ENCODE assay signal across 9 cellular contexts in the genomic region with DNA sequence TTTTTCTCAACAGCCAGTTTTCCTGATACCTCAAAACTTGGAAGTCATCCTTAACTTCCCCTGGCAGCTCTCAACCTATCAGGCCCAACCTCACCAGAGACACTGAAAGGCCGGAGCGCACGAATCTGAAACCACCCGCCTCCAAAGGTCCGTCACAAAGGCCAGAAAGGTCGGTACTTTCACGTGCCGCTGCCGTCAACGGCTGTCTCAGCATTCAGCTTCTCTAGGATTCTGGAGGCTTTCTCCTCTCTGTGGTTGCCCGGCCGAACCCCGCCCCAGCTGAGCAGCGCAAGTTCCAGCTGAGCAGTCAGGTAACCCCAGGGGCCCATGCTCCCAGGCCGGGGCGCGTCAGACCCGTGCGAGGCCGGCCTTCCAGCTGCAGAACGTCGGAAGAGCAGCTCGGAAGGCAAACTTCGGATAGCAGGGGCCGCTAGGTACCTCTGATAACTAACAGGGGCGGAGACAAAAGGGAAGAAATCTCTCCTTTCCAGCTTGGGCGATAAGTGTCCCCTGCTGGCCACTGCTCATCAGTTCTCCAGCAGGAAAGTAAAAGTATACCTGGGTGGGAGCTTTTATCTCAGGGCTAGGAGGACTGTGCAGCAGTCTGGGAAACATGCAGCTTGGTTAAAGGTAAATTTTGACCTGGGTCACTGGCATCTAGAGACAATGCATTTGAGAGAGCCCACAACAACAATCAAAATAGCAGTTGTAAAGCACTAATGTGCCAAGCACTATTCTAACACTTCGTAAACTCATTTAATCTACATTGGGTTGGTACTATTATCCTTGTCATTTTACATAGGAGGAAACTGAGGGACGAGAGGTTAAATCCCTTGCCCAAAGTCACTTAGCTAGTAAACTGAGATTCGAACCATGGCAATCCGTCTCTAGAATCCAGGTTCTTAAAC. TPM values are rescaled to one million over a fixed set of nuclear protein-coding genes. Genes with fewer than 3 reads are reported as not detected.
A peak's percentile ranks its signal among the peaks of the same experiment; 100 is the strongest.
DNase-seq lines count a peak whose midpoint lies in the region; ATAC-seq and TF ChIP-seq lines count a peak whose summit lies in the region.
"Had no signal": no experiment of that assay in that cellular context is flagged by ENCODE, and none has a peak within 500 bp of the region (broad histone marks: within the 10 kb centered on the region; RNA-seq: fewer than 3 reads in every experiment).

No MANE protein-coding gene starts in this region.

- DNase-seq in 8988T: peak; percentile 35
- DNase-seq in GM13976 (ENCODE audit: low spot score): peak; percentile 84
- DNase-seq in NCI-H2081 (lab: John Stamatoyannopoulos, UW): peak; percentile 68 to 86
- DNase-seq in activated T-cell treated with anti-CD3 and anti-CD28 coated beads, Interleukin-2, amount 50 U/mL, for 4 hours: peak; percentile 28
- peak; percentile 69 for DNase-seq in fibroblast of the conjunctiva (ENCODE audit: low read depth)
- DNase-seq in myocyte (ENCODE audit: low read depth): peak; percentile 85
- peak; percentile 94 for DNase-seq in testis

- H3K9me3 Mint-ChIP-seq in activated T-cell treated with anti-CD3 and anti-CD28 coated beads, Interleukin-2, amount 50 U/mL, for 4 hours: peaks cover 5% of the 10 kb centered on the region

- peak overlapping the region; percentile 51 to 81 for H3K27ac ChIP-seq in testis
- H3K27ac ChIP-seq: HL-60 had no signal

- no peaks in the 10 kb centered on the region for H3K9me3 ChIP-seq in testis

- H3K36me3 ChIP-seq in testis (ENCODE audit: low read depth, missing control alignments): no peaks in the 10 kb centered on the region

- in situ Hi-C loops in GM13976 (cut with MboI; ENCODE audit: low sequenced_read_pairs, unreplicated experiment): loop anchor here (10.0 kb wide), 1 partner anchor 249 kb away; no protein-coding TSS in a partner anchor

- peaks cover 8% of the 10 kb centered on the region for H3K4me1 Mint-ChIP-seq in activated T-cell treated with anti-CD3 and anti-CD28 coated beads, Interleukin-2, amount 50 U/mL, for 4 hours (ENCODE audit: low read depth)

- no peak for TF ChIP-seq POLR2A in testis (IDR thresholded peaks at IDR 0.05)

- H3K27me3 ChIP-seq in testis: no peaks in the 10 kb centered on the region

- H3K4me3 Mint-ChIP-seq in activated T-cell treated with anti-CD3 and anti-CD28 coated beads, Interleukin-2, amount 50 U/mL, for 4 hours: peak overlapping the region; percentile 55

- no peaks in the 10 kb centered on the region for H3K4me1 ChIP-seq in testis

- H3K4me3 ChIP-seq in testis: peak overlapping the region; percentile 40 to 47

- H3K36me3 Mint-ChIP-seq in activated T-cell treated with anti-CD3 and anti-CD28 coated beads, Interleukin-2, amount 50 U/mL, for 4 hours (ENCODE audit: insufficient read depth): peaks cover 66% of the 10 kb centered on the region

- TF ChIP-seq CTCF in GM13976 (IDR thresholded peaks at IDR 0.05; ENCODE audit: borderline replicate concordance, control extremely low read depth, extremely low read depth, insufficient read depth, missing control alignments): no peak
- peak; percentile 23 to 37 (median 25) for TF ChIP-seq CTCF in testis (IDR thresholded peaks at IDR 0.05)

- 20 to 27% methylated on average over 21 to 30 of the region's 31 CpGs for WGBS in testis, 2 donors

- peak; percentile 94 for ATAC-seq in HG02852 (IDR thresholded peaks at IDR 0.05; ENCODE audit: unreplicated experiment)
- ATAC-seq in activated T-cell treated with anti-CD3 and anti-CD28 coated beads, Interleukin-2, amount 50 U/mL, for 4 hours: peak; percentile 50 to 81

- no peaks in the 10 kb centered on the region for H3K27me3 Mint-ChIP-seq in activated T-cell treated with anti-CD3 and anti-CD28 coated beads, Interleukin-2, amount 50 U/mL, for 4 hours (ENCODE audit: low read depth)

- intact Hi-C loops in testis (cut with DNase I; ENCODE audit: low total_unique reads): no loop called here

RNA-seq across cellular contexts. Expression of gene ZSCAN12, which starts 16.1 kb away (rescaled TPM):
- 1 to 10 TPM; 2.7 to 2.8 (median 2.7) TPM for total RNA-seq in activated T-cell treated with anti-CD3 and anti-CD28 coated beads, Interleukin-2, amount 50 U/mL, for 4 hours
- total RNA-seq in myocyte: 4.0 TPM in 2 replicates
- polyA plus RNA-seq in myocyte (2012): 1.5 TPM
- 10 to 100 TPM; 12.2 to 12.3 TPM for total RNA-seq in testis
- 7.0 TPM for polyA plus RNA-seq in testis (ENCODE audit: insufficient read depth, low read depth, low replicate concordance)

RNA-seq across cellular contexts. Expression of gene ZKSCAN3, which starts 33.7 kb away (rescaled TPM):
- 1 to 10 TPM; 1.9 to 2.4 (median 2.3) TPM for total RNA-seq in activated T-cell treated with anti-CD3 and anti-CD28 coated beads, Interleukin-2, amount 50 U/mL, for 4 hours
- total RNA-seq in myocyte: 4.4 and 5.5 TPM in 2 replicates
- 3.5 TPM for polyA plus RNA-seq in myocyte (2012)
- total RNA-seq in testis: 1 to 10 TPM; 8.1 to 8.3 TPM
- polyA plus RNA-seq in testis (ENCODE audit: insufficient read depth, low read depth, low replicate concordance): 5.4 TPM

RNA-seq across cellular contexts. Expression of gene ZSCAN31, which starts 47.5 kb away (rescaled TPM):
- total RNA-seq in activated T-cell treated with anti-CD3 and anti-CD28 coated beads, Interleukin-2, amount 50 U/mL, for 4 hours: 1 to 10 TPM in 1 of 3 donors, under 1 TPM in 2; 0.76 to 1.5 (median 0.83) TPM
- total RNA-seq in myocyte: 12.5 and 13.2 TPM in 2 replicates
- 11.3 TPM for polyA plus RNA-seq in myocyte (2012)
- total RNA-seq in testis: 10 to 100 TPM; 21.4 to 29.0 TPM
- 51.3 TPM for polyA plus RNA-seq in testis (ENCODE audit: insufficient read depth, low read depth, low replicate concordance)

RNA-seq across cellular contexts. Expression of gene ZSCAN23, which starts 59.8 kb away (rescaled TPM):
- under 1 TPM; 0.46 to 0.76 (median 0.69) TPM for total RNA-seq in activated T-cell treated with anti-CD3 and anti-CD28 coated beads, Interleukin-2, amount 50 U/mL, for 4 hours
- total RNA-seq in myocyte (2.0 and 2.5 TPM in 2 replicates), testis (1 to 10 TPM; 8.3 to 9.1 TPM)
- polyA plus RNA-seq in myocyte (2012): 0.95 TPM
- 2.4 TPM for polyA plus RNA-seq in testis (ENCODE audit: insufficient read depth, low read depth, low replicate concordance)

Comparison
In these comparisons a context has a peak if more than half of its experiments do, and no peak if none do; other contexts are left out.
1. Peak in every context shown above with its lines: DNase-seq, ATAC-seq, H3K4me3 ChIP-seq and H3K27ac ChIP-seq.
2. DNase-seq: peak in every context shown above with its lines; median percentile 94 in testis; 85 in myocyte; 84 in GM13976; 77 in NCI-H2081; 69 in fibroblast of the conjunctiva; 35 in 8988T; 28 in activated T-cell treated with anti-CD3 and anti-CD28 coated beads, Interleukin-2, amount 50 U/mL, for 4 hours.